Comparison of ENCODE assay signal across 13 cellular contexts in the genomic region with DNA sequence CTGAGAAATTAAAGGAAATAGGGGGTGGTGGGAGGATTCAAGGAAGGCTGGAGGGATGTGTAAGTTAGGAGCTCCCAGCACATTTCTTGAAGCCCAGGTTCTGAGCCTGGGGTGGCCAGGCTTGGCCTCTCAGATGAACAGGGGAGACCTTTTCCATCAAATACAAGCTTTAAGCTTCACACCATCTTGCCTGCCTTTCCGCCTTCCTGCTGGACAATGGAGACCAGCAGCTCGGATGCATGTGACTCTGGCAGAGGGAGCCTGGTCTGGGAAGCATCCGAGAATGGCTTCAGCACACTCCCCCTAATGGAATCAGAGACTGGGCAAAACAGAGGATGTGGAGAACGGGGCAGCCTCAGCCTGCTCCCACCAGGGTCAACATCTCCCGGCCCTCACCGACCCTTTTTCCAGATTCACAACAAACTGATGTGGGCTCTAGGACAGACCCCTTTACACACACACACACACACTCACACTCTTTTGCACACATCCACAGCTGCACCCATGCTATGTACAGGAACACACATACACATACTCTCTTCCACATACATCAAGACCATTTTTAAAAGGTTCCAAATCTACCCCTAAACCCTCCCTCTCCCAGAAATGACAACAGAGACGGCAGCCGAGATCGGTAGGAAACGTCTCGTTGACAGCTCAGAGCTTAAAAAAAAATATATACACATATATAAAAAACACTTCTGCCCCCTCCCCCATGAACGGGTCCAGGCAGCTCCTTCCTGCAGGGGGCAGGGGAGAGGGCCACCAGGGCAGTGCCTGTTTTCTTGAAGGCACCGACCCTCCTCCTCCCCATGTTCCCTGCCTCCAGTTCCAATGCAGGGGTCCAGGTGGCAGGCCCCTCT. TPM values are rescaled to one million over a fixed set of nuclear protein-coding genes. Genes with fewer than 3 reads are reported as not detected.
DNase-seq lines count a peak whose midpoint lies in the region; ATAC-seq, FAIRE-seq and TF ChIP-seq lines count a peak whose summit lies in the region.
"Had no signal": no experiment of that assay in that cellular context is flagged by ENCODE, and none has a peak within 500 bp of the region (broad histone marks: within the 10 kb centered on the region; RNA-seq: fewer than 3 reads in every experiment).

No MANE protein-coding gene starts in this region.

- H2BK5ac ChIP-seq in neuronal stem cell (ENCODE audit: low read length) = no peak overlapping the region

- WGBS in SK-N-SH (ENCODE audit: low lambda C conversion rate) = 77% methylated on average over 9 of the region's 13 CpGs
- no CpG with 5 or more reads among the region's 13 CpGs for WGBS in neuronal stem cell (ENCODE audit: extremely low coverage in 2 of 2, insufficient read length in 2 of 2, insufficient replicate concordance in 1 of 2), 2 donors

- H2AFZ ChIP-seq in SK-N-SH (ENCODE audit: low read depth) = no peak overlapping the region
- no peak overlapping the region for H2AFZ ChIP-seq in neuronal stem cell (ENCODE audit: low read length)

- ATAC-seq in SK-N-SH treated with all-trans-retinoic acid at 6 μM for 48 hours (no peak), left lobe of liver (no peak), HG03442 (IDR thresholded peaks at IDR 0.05; ENCODE audit: unreplicated experiment) (no peak)
- ATAC-seq: gastroesophageal sphincter had no signal

- H3K9ac ChIP-seq in SK-N-SH (no peak overlapping the region), neuronal stem cell (ENCODE audit: low read depth, low read length, poor library complexity) (peak overlapping the region; percentile 9)

- no peaks in the 10 kb centered on the region for H3K9me3 ChIP-seq in SK-N-SH
- peaks cover 0 to 1% of the 10 kb centered on the region in 2 donors for H3K9me3 ChIP-seq in neuronal stem cell (replicated peaks in 1 of 2; ENCODE audit: control insufficient read depth in 2 of 2, insufficient read depth in 1 of 2, low read depth in 1 of 2, low read length in 2 of 2)
- H3K9me3 ChIP-seq: gastroesophageal sphincter had no signal

- H2AK5ac ChIP-seq in neuronal stem cell (ENCODE audit: low read depth, low read length) = no peak overlapping the region

- peak; percentile 39 for TF ChIP-seq CTCF in SK-N-SH (IDR thresholded peaks at IDR 0.05)
- TF ChIP-seq CTCF in LNCaP clone FGC (IDR thresholded peaks at IDR 0.05; ENCODE audit: control insufficient read depth, extremely low read depth, insufficient read depth) = 0 out of 2 replicates have a peak, but pooled peaks have one; percentile 10
- peak; percentile 41 for TF ChIP-seq CTCF in bronchial epithelial cell (IDR thresholded peaks at IDR 0.05; ENCODE audit: insufficient read depth, low read length, severe bottlenecking)

- peaks cover 4% of the 10 kb centered on the region for H3K79me1 ChIP-seq in neuronal stem cell (ENCODE audit: low read depth, low read length)

- H3K27ac ChIP-seq in SK-N-SH (ENCODE audit: low read depth in 2 of 2, low read length in 1 of 2) (no peak overlapping the region), neuronal stem cell (replicated peaks; ENCODE audit: low read length) (no peak overlapping the region)
- H3K27ac ChIP-seq: gastroesophageal sphincter had no signal

- no peaks in the 10 kb centered on the region for H3K9me2 ChIP-seq in SK-N-SH

- H3K4me1 ChIP-seq in SK-N-SH (ENCODE audit: control insufficient read depth in 1 of 2, insufficient read depth in 2 of 2, low read depth in 1 of 2, low read length in 1 of 2) (peaks cover 7 to 12% of the 10 kb centered on the region in 2 experiments; a peak in 3 of 4 replicates), neuronal stem cell (ENCODE audit: control insufficient read depth in 2 of 2, insufficient read depth in 1 of 2, low read depth in 1 of 2, low read length in 2 of 2) (peaks cover 2% of the 10 kb centered on the region in 2 donors)

- H3K18ac ChIP-seq in neuronal stem cell (ENCODE audit: low read length) = no peak overlapping the region

- H4K8ac ChIP-seq in neuronal stem cell (ENCODE audit: low read depth, low read length) = no peak overlapping the region

- no peak overlapping the region for H2BK120ac ChIP-seq in neuronal stem cell (ENCODE audit: low read depth, low read length)

- no peak overlapping the region for H3K14ac ChIP-seq in neuronal stem cell (ENCODE audit: low read length)

- CTCF ChIA-PET in SK-N-SH (lab: Yijun Ruan, JAX) = interaction anchor here (0.8 to 2.1 kb wide), 10 partner anchors 8 to 169 kb away, joined by 3 to 9 read pairs (median 4); no protein-coding TSS in a partner anchor

- TF ChIP-seq RAD21 in SK-N-SH (IDR thresholded peaks at IDR 0.05; ENCODE audit: low read length) = no peak

- TF ChIP-seq EP300 in SK-N-SH (IDR thresholded peaks at IDR 0.05; ENCODE audit: borderline replicate concordance in 1 of 2, low read depth in 1 of 2, low read length in 1 of 2) = no peak

- H3K27me3 ChIP-seq in SK-N-SH (ENCODE audit: insufficient read depth) (no peaks in the 10 kb centered on the region), bronchial epithelial cell (ENCODE audit: control insufficient read depth, insufficient read depth, low read length) (no peaks in the 10 kb centered on the region), neuronal stem cell (ENCODE audit: control insufficient read depth in 3 of 3, insufficient read depth in 3 of 3, low read depth in 1 of 3, low read length in 3 of 3) (no peaks in the 10 kb centered on the region)
- H3K27me3 ChIP-seq: gastroesophageal sphincter had no signal

- POLR2A ChIA-PET in SK-N-SH (lab: Yijun Ruan, JAX) = no interaction called here

- no peak overlapping the region for H2BK12ac ChIP-seq in neuronal stem cell (ENCODE audit: low read length)

- FAIRE-seq in bronchial epithelial cell (lab: Jason Lieb, UNC) = no peak
- FAIRE-seq: A204.1 had no signal

- H3K79me2 ChIP-seq in SK-N-SH (ENCODE audit: insufficient read depth) = no peaks in the 10 kb centered on the region

- no peaks in the 10 kb centered on the region; the same call in 1 of the 2 replicates for H4K20me1 ChIP-seq in SK-N-SH (ENCODE audit: insufficient read depth)

- no peak overlapping the region for H3K23ac ChIP-seq in neuronal stem cell (ENCODE audit: low read depth, low read length, poor library complexity)

- H3K4ac ChIP-seq in neuronal stem cell (ENCODE audit: low read length) = no peak overlapping the region

- H2BK15ac ChIP-seq in neuronal stem cell (ENCODE audit: low read length) = no peak overlapping the region

- H3F3A ChIP-seq in SK-N-SH (replicated peaks; ENCODE audit: insufficient read depth) = peaks cover 42% of the 10 kb centered on the region

- H3K4me3 ChIP-seq in SK-N-SH (ENCODE audit: low read depth in 2 of 2, low read length in 1 of 2) (no peak overlapping the region), LNCaP clone FGC (ENCODE audit: low read depth, low read length) (no peak overlapping the region), bronchial epithelial cell (ENCODE audit: low read depth, low read length) (no peak overlapping the region), neuronal stem cell (ENCODE audit: low read length in 2 of 2) (no peak overlapping the region)
- H3K4me3 ChIP-seq: gastroesophageal sphincter, skin epidermis had no signal

- DNase-seq in SK-N-SH (no peak), LNCaP clone FGC (ENCODE audit: low read depth) (no peak), bronchial epithelial cell (ENCODE audit: low read depth) (no peak), neuronal stem cell (ENCODE audit: low spot score) (no peak), left lobe of liver (ENCODE audit: low spot score) (no peak)
- no peak for DNase-seq in NK-92 treated with Interleukin-12 subunit alpha and Interleukin-12 subunit beta, amount 100 ng/mL, for 24 hours (lab: John Stamatoyannopoulos, UW)
- DNase-seq: NCI-H1092 treated with DMSO at 0.1 percent for 48 hours had no signal

- no peak overlapping the region for H4K91ac ChIP-seq in neuronal stem cell (ENCODE audit: low read depth, low read length, poor library complexity)

- H3K36me3 ChIP-seq in SK-N-SH (replicated peaks in 1 of 2; ENCODE audit: control insufficient read depth in 1 of 2, insufficient read depth in 2 of 2, low read length in 1 of 2) = peaks cover 27 to 41% of the 10 kb centered on the region in 2 experiments
- peaks cover 23% of the 10 kb centered on the region for H3K36me3 ChIP-seq in bronchial epithelial cell (ENCODE audit: control insufficient read depth, insufficient read depth, low read length)
- H3K36me3 ChIP-seq in neuronal stem cell (replicated peaks in 1 of 2; ENCODE audit: control insufficient read depth in 2 of 2, insufficient read depth in 2 of 2, low read length in 2 of 2) = peaks cover 27 to 49% of the 10 kb centered on the region in 2 donors

- no peak overlapping the region for H3K4me2 ChIP-seq in SK-N-SH
- no peak overlapping the region for H3K4me2 ChIP-seq in neuronal stem cell (ENCODE audit: insufficient read depth, low read length, poor library complexity, severe bottlenecking)

RNA-seq across cellular contexts. Expression of a gene that starts 6.5 kb away (rescaled TPM):
- polyA plus RNA-seq in SK-N-SH (2012; rRNA removed) = 47.7 and 57.9 TPM in 2 replicates
- 40.2 and 42.2 TPM in 2 replicates for polyA plus RNA-seq in SK-N-SH (2012; cell fraction: cytosol; rRNA removed)
- polyA plus RNA-seq in SK-N-SH (2012; cell fraction: nucleus; rRNA removed) = 140 and 171 TPM in 2 replicates
- total RNA-seq in bronchial epithelial cell = 32.4 and 46.3 TPM in 2 replicates
- 45.0 TPM for polyA plus RNA-seq in neuronal stem cell (2013, experiment 1 of 2)
- polyA plus RNA-seq in neuronal stem cell (2013, experiment 2 of 2) = 44.5 TPM
- 26.6 TPM for total RNA-seq in left lobe of liver

RNA-seq across cellular contexts. Expression of a gene that starts 13.3 kb away (rescaled TPM):
- 33.4 and 37.2 TPM in 2 replicates for polyA plus RNA-seq in SK-N-SH (2012; rRNA removed)
- 32.7 and 34.7 TPM in 2 replicates for polyA plus RNA-seq in SK-N-SH (2012; cell fraction: cytosol; rRNA removed)
- polyA plus RNA-seq in SK-N-SH (2012; cell fraction: nucleus; rRNA removed) = 51.1 and 56.2 TPM in 2 replicates
- total RNA-seq in bronchial epithelial cell (22.9 and 36.1 TPM in 2 replicates), left lobe of liver (34.3 TPM)
- polyA plus RNA-seq in neuronal stem cell (2013, experiment 1 of 2) = 26.7 TPM
- 27.4 TPM for polyA plus RNA-seq in neuronal stem cell (2013, experiment 2 of 2)

RNA-seq across cellular contexts. Expression of a gene that starts 19.4 kb away (rescaled TPM):
- 49.5 and 62.2 TPM in 2 replicates for polyA plus RNA-seq in SK-N-SH (2012; rRNA removed)
- 22.1 and 29.1 TPM in 2 replicates for polyA plus RNA-seq in SK-N-SH (2012; cell fraction: cytosol; rRNA removed)
- polyA plus RNA-seq in SK-N-SH (2012; cell fraction: nucleus; rRNA removed) = 195 and 198 TPM in 2 replicates
- total RNA-seq in bronchial epithelial cell (20.3 and 25.6 TPM in 2 replicates), left lobe of liver (14.3 TPM)
- polyA plus RNA-seq in neuronal stem cell (2013, experiment 1 of 2) = 22.0 TPM
- polyA plus RNA-seq in neuronal stem cell (2013, experiment 2 of 2) = 22.0 TPM

RNA-seq across cellular contexts. Expression of a gene that starts 35.7 kb away (rescaled TPM):
- polyA plus RNA-seq in SK-N-SH (2012; rRNA removed) = not detected in 2 replicates
- polyA plus RNA-seq in SK-N-SH (2012; cell fraction: cytosol; rRNA removed) = 0.01 and 0.03 TPM in 2 replicates
- 0.14 TPM in 2 replicates for polyA plus RNA-seq in SK-N-SH (2012; cell fraction: nucleus; rRNA removed)
- total RNA-seq in bronchial epithelial cell (not detected in 2 replicates), left lobe of liver (not detected)
- 0.13 TPM for polyA plus RNA-seq in neuronal stem cell (2013, experiment 1 of 2)
- 0.07 TPM for polyA plus RNA-seq in neuronal stem cell (2013, experiment 2 of 2)
- total RNA-seq: mesenteric fat pad had no signal
